Comparison of ENCODE assay signal across 11 cellular contexts in the genomic region with DNA sequence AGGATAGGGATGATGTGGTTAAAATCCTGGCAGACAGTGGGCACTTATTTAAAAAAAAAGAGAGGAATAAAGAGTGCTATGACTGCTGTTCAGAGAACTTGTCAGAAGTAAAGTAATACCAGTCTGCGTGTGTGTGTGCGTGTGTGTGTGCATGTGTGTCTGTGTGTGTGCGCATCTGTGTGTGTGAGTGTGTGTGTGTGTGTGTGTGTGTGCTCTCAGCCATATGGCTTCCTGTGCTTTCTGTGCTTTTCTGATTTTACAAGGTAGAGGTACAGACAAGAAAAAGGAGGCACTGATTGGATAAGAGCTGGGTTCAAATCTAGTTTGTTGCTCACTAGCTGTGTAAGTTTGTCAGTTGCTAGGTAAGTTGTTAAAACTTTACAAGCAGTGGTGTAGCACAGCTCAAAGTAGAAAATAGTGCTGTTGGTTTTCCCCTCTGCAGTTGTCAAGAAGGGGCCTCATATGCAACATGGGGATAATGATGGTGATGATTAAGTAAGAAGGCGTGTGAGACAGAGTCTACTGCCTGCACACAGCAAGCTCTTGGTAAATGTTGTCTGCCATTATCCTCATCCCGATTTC.
DNase-seq lines count a peak whose midpoint lies in the region; ATAC-seq and TF ChIP-seq lines count a peak whose summit lies in the region.
"Had no signal": no experiment of that assay in that cellular context is flagged by ENCODE, and none has a peak within 500 bp of the region (broad histone marks: within the 10 kb centered on the region; RNA-seq: fewer than 3 reads in every experiment).

No MANE protein-coding gene starts in this region.

- H3K4me1 ChIP-seq in SJSA1 (replicated peaks): peaks cover 47% of the 10 kb centered on the region
- peaks cover 33% of the 10 kb centered on the region for H3K4me1 ChIP-seq in smooth muscle cell (ENCODE audit: low read depth)
- H3K4me1 ChIP-seq in left lung: peaks cover 6 to 12% of the 10 kb centered on the region in 2 donors

- POLR2A ChIA-PET in activated CD4-positive, alpha-beta T cell treated with anti-CD3 and anti-CD28 coated beads, Interleukin-2, amount 10 ng/mL, durations not matched to agents 7 days and 5 days (lab: Charles Lee): no interaction called here

- CTCF ChIA-PET in activated CD4-positive, alpha-beta T cell treated with anti-CD3 and anti-CD28 coated beads, Interleukin-2, amount 10 ng/mL, durations not matched to agents 7 days and 5 days (lab: Charles Lee): interaction anchor here (0.6 to 1.5 kb wide), 7 partner anchors 9 to 202 kb away, joined by 3 read pairs; no protein-coding TSS in a partner anchor

- no peaks in the 10 kb centered on the region for H3K27me3 Mint-ChIP-seq in activated CD4-positive, alpha-beta T cell treated with anti-CD3 and anti-CD28 coated beads, Interleukin-2, amount 10 ng/mL, durations not matched to agents 7 days and 5 days

- H3K27me3 ChIP-seq in SJSA1 (replicated peaks) (no peaks in the 10 kb centered on the region), smooth muscle cell (ENCODE audit: low read depth) (no peaks in the 10 kb centered on the region), left lung (no peaks in the 10 kb centered on the region)

- peak overlapping the region; percentile 83 for H3K27ac Mint-ChIP-seq in activated CD4-positive, alpha-beta T cell treated with anti-CD3 and anti-CD28 coated beads, Interleukin-2, amount 10 ng/mL, durations not matched to agents 7 days and 5 days

- no peak overlapping the region for H3K4me3 Mint-ChIP-seq in activated CD4-positive, alpha-beta T cell treated with anti-CD3 and anti-CD28 coated beads, Interleukin-2, amount 10 ng/mL, durations not matched to agents 7 days and 5 days

- 49% methylated on average over 5 of the region's 5 CpGs for WGBS in smooth muscle cell (ENCODE audit: low lambda C conversion rate)

- H2AFZ ChIP-seq in smooth muscle cell (ENCODE audit: low read depth): no peak overlapping the region

- H3K4me3 ChIP-seq in SJSA1 (no peak overlapping the region), epithelial cell of esophagus (ENCODE audit: low read length) (no peak overlapping the region), smooth muscle cell (no peak overlapping the region), left lung (no peak overlapping the region)

- TF ChIP-seq CTCF in epithelial cell of esophagus (IDR thresholded peaks at IDR 0.05; ENCODE audit: insufficient read depth, low read depth, low read length, missing control alignments) (no peak), smooth muscle cell (IDR thresholded peaks at IDR 0.05; ENCODE audit: borderline replicate concordance, insufficient read depth, poor library complexity, severe bottlenecking) (no peak), left lung (IDR thresholded peaks at IDR 0.05) (no peak)

- no peak for ATAC-seq in left lung
- ATAC-seq in HG02884 (IDR thresholded peaks at IDR 0.05; ENCODE audit: unreplicated experiment): no peak

- no peaks in the 10 kb centered on the region for H3K79me2 ChIP-seq in smooth muscle cell (ENCODE audit: low read depth)

- H3K27ac ChIP-seq in SJSA1 (peak overlapping the region; percentile 40), smooth muscle cell (ENCODE audit: low read depth) (peak overlapping the region; percentile 99), left lung (no peak overlapping the region)
- H3K27ac ChIP-seq: HL-60 had no signal

- peak overlapping the region; percentile 67 for H3K9ac ChIP-seq in smooth muscle cell (ENCODE audit: low read depth)

- intact Hi-C loops in left lung (cut with DNase I): no loop called here

- H4K20me1 ChIP-seq in smooth muscle cell (ENCODE audit: low read depth): no peaks in the 10 kb centered on the region

- no peaks in the 10 kb centered on the region for H3K36me3 ChIP-seq in SJSA1
- no peaks in the 10 kb centered on the region for H3K36me3 ChIP-seq in smooth muscle cell (ENCODE audit: low read depth)
- no peaks in the 10 kb centered on the region for H3K36me3 ChIP-seq in left lung

- peak overlapping the region; percentile 27 for H3K4me2 ChIP-seq in smooth muscle cell

- H3K9me3 ChIP-seq in SJSA1 (replicated peaks) (no peaks in the 10 kb centered on the region), smooth muscle cell (replicated peaks; ENCODE audit: low read depth) (no peaks in the 10 kb centered on the region), left lung (no peaks in the 10 kb centered on the region)

- peaks cover 28% of the 10 kb centered on the region for H3F3A ChIP-seq in smooth muscle cell (ENCODE audit: low read depth)

- no peaks in the 10 kb centered on the region for H3K36me3 Mint-ChIP-seq in activated CD4-positive, alpha-beta T cell treated with anti-CD3 and anti-CD28 coated beads, Interleukin-2, amount 10 ng/mL, durations not matched to agents 7 days and 5 days (ENCODE audit: low read depth)

- H3K9me3 Mint-ChIP-seq in activated CD4-positive, alpha-beta T cell treated with anti-CD3 and anti-CD28 coated beads, Interleukin-2, amount 10 ng/mL, durations not matched to agents 7 days and 5 days: no peaks in the 10 kb centered on the region

- peaks cover 62% of the 10 kb centered on the region for H3K4me1 Mint-ChIP-seq in activated CD4-positive, alpha-beta T cell treated with anti-CD3 and anti-CD28 coated beads, Interleukin-2, amount 10 ng/mL, durations not matched to agents 7 days and 5 days

- DNase-seq in activated CD4-positive, alpha-beta T cell treated with anti-CD3 and anti-CD28 coated beads, Interleukin-2, amount 10 ng/mL, durations not matched to agents 7 days and 5 days: peak; percentile 47
- DNase-seq in activated CD4-positive, alpha-beta T cell treated with anti-CD3 and anti-CD28 coated beads, Interleukin-2, amount 50 U/mL, for 48 hours: no peak
- DNase-seq in SJSA1 (ENCODE audit: low read depth in 1 of 2, low spot score in 2 of 2) (peak in 1 of 2 experiments; percentile 63), epithelial cell of esophagus (ENCODE audit: low read depth) (peak; percentile 40), smooth muscle cell (lab: John Stamatoyannopoulos, UW; ENCODE audit: unreplicated experiment) (no peak), HUDEP-2 (lab: John Stamatoyannopoulos, UW; ENCODE audit: unreplicated experiment in 76 of 76) (no peak), left lung (no peak)
- DNase-seq: AML-193, occipital lobe had no signal

Comparison
In these comparisons a context has a peak if more than half of its experiments do, and no peak if none do; other contexts are left out.
1. DNase-seq: peak in activated CD4-positive, alpha-beta T cell treated with anti-CD3 and anti-CD28 coated beads, Interleukin-2, amount 10 ng/mL, durations not matched to agents 7 days and 5 days (single experiment) and epithelial cell of esophagus (single experiment); none in activated CD4-positive, alpha-beta T cell treated with anti-CD3 and anti-CD28 coated beads, Interleukin-2, amount 50 U/mL, for 48 hours (0 of 2), smooth muscle cell (single experiment), HUDEP-2 (0 of 76) and left lung (0 of 2).
2. H3K27ac ChIP-seq: peak in SJSA1 (single experiment) and smooth muscle cell (single experiment); none in left lung (0 of 2).